ENCODE assay signal across 22 cellular contexts in genomic region chr16:3946604-3947180, GRCh38.
DNase-seq lines count a peak whose midpoint lies in the region; TF ChIP-seq lines count a peak whose summit lies in the region.
"Had no signal": no experiment of that assay in that cellular context is flagged by ENCODE, and none has a peak within 500 bp of the region (broad histone marks: within the 10 kb centered on the region; RNA-seq: fewer than 3 reads in every experiment).

No MANE protein-coding gene starts in this region.

- no peak overlapping the region for H3K4me3 Mint-ChIP-seq in mesothelial cell of epicardium
- H3K4me3 Mint-ChIP-seq: B cell, immature natural killer cell, naive B cell, type B pancreatic cell had no signal

- no peak for TF ChIP-seq CTCF in ascending aorta (IDR thresholded peaks at IDR 0.05)
- no peak for TF ChIP-seq CTCF in mesothelial cell of epicardium (IDR thresholded peaks at IDR 0.05; ENCODE audit: unreplicated experiment)
- no peak for TF ChIP-seq CTCF in thyroid gland (IDR thresholded peaks at IDR 0.05)
- TF ChIP-seq CTCF in uterus (IDR thresholded peaks at IDR 0.05): no peak

- TF ChIP-seq POLR2A in thyroid gland (IDR thresholded peaks at IDR 0.05): no peak
- TF ChIP-seq POLR2A in uterus (IDR thresholded peaks at IDR 0.05): no peak

- H3K27ac Mint-ChIP-seq in mesothelial cell of epicardium: peak overlapping the region; percentile 78
- H3K27ac Mint-ChIP-seq: activated T-helper 2 cell treated with anti-CD3 and anti-CD28 coated beads, Interferon-gamma antibody, Interleukin-2, Interleukin-4, amounts not matched to agents 10 μg/mL and 5 μg/mL and 100 μg/mL, durations not matched to agents 14 hours and 24 hours and 36 hours; B cell; immature natural killer cell; naive B cell; type B pancreatic cell had no signal

- H3K4me1 ChIP-seq in HUES6 (ENCODE audit: control insufficient read depth, insufficient read depth, low read length): no peaks in the 10 kb centered on the region
- peaks cover 0 to 13% of the 10 kb centered on the region in 2 donors for H3K4me1 ChIP-seq in ascending aorta
- H3K4me1 ChIP-seq in thyroid gland: peaks cover 39 to 41% of the 10 kb centered on the region in 2 donors
- no peaks in the 10 kb centered on the region for H3K4me1 ChIP-seq in uterus
- H3K4me1 ChIP-seq: colonic mucosa had no signal

- DNase-seq in ascending aorta (ENCODE audit: low spot score in 2 of 2): no peak
- no peak for DNase-seq in mesothelial cell of epicardium (ENCODE audit: low spot score in 2 of 2, unreplicated experiment in 2 of 2)
- no peak for DNase-seq in thyroid gland
- DNase-seq in uterus: no peak
- DNase-seq in activated T-cell treated with anti-CD3 and anti-CD28 coated beads, Interleukin-2, amount 50 U/mL, for 48 hours: no peak
- DNase-seq in HuH-7.5 (ENCODE audit: low spot score): no peak
- DNase-seq in KG1 (lab: John Stamatoyannopoulos, UW): no peak
- DNase-seq: activated CD4-positive, alpha-beta T cell treated with anti-CD3 and anti-CD28 coated beads for 4 hours; colonic mucosa; immature natural killer cell; naive B cell; NCI-H524 treated with DMSO at 0.1 percent for 48 hours; stimulated activated CD4-positive, alpha-beta T cell treated with anti-CD3 and anti-CD28 coated beads, Interleukin-2, amount 100 ng/mL, for 24 hours; stimulated activated naive CD4-positive, alpha-beta T cell treated with Interleukin-2 at 50 U/mL for 16 hours; T-helper 1 cell had no signal

- H3K4me3 ChIP-seq in HUES6 (ENCODE audit: low read depth, low read length) (no peak overlapping the region), ascending aorta (no peak overlapping the region), thyroid gland (replicated peaks in 1 of 3) (no peak overlapping the region), uterus (no peak overlapping the region)
- H3K4me3 ChIP-seq: colonic mucosa, lower lobe of right lung had no signal

- peaks cover 4% of the 10 kb centered on the region; the same call in 1 of the 2 replicates for H3K9me3 ChIP-seq in HUES6 (ENCODE audit: control insufficient read depth, insufficient read depth, low read depth, low read length)
- H3K9me3 ChIP-seq in ascending aorta: no peaks in the 10 kb centered on the region
- H3K9me3 ChIP-seq in thyroid gland: no peaks in the 10 kb centered on the region
- no peaks in the 10 kb centered on the region for H3K9me3 ChIP-seq in uterus
- H3K9me3 ChIP-seq: colonic mucosa, lower lobe of right lung had no signal

- H3K27me3 ChIP-seq in HUES6 (ENCODE audit: control insufficient read depth, insufficient read depth, low read length) (no peaks in the 10 kb centered on the region), ascending aorta (no peaks in the 10 kb centered on the region), thyroid gland (no peaks in the 10 kb centered on the region), uterus (no peaks in the 10 kb centered on the region)
- H3K27me3 ChIP-seq: brain microvascular endothelial cell, colonic mucosa had no signal

- no peak overlapping the region for H3K27ac ChIP-seq in HUES6 (ENCODE audit: low read depth, low read length)
- H3K27ac ChIP-seq in ascending aorta: peak overlapping the region; percentile 81 to 82
- peak overlapping the region; percentile 24 to 93 (median 92) for H3K27ac ChIP-seq in thyroid gland
- H3K27ac ChIP-seq in uterus: no peak overlapping the region
- H3K27ac ChIP-seq: colonic mucosa, parathyroid adenoma had no signal

- no peaks in the 10 kb centered on the region for H3K27me3 Mint-ChIP-seq in mesothelial cell of epicardium (ENCODE audit: low read depth)

- H3K36me3 Mint-ChIP-seq in mesothelial cell of epicardium: peaks cover 8% of the 10 kb centered on the region
- H3K36me3 Mint-ChIP-seq: immature natural killer cell, naive B cell, type B pancreatic cell had no signal

- H3K36me3 ChIP-seq in HUES6 (ENCODE audit: control insufficient read depth, insufficient read depth, low read length) (no peaks in the 10 kb centered on the region), ascending aorta (peaks cover 0 to 4% of the 10 kb centered on the region in 2 donors), thyroid gland (no peaks in the 10 kb centered on the region), uterus (no peaks in the 10 kb centered on the region)
- H3K36me3 ChIP-seq: brain microvascular endothelial cell, colonic mucosa, lower lobe of right lung had no signal

- H3K4me1 Mint-ChIP-seq in mesothelial cell of epicardium: peaks cover 24% of the 10 kb centered on the region
- H3K4me1 Mint-ChIP-seq: B cell, naive B cell had no signal

- peaks cover 9% of the 10 kb centered on the region for H3K9me3 Mint-ChIP-seq in mesothelial cell of epicardium
- H3K9me3 Mint-ChIP-seq: activated T-helper 2 cell treated with anti-CD3 and anti-CD28 coated beads, Interferon-gamma antibody, Interleukin-2, Interleukin-4, amounts not matched to agents 10 μg/mL and 5 μg/mL and 100 μg/mL, durations not matched to agents 14 hours and 24 hours and 36 hours; immature natural killer cell; type B pancreatic cell had no signal

- intact Hi-C loops in ascending aorta (cut with DNase I) (loop anchor here (5.0 to 10.0 kb wide), 2 partner anchors 64 to 378 kb away; partner anchors contain the start of gene CREBBP), thyroid gland (cut with DNase I) (no loop called here), uterus (cut with DNase I; ENCODE audit: low total_unique reads) (no loop called here)

- WGBS in thyroid gland, 2 donors: 80 to 82% methylated on average over 12 to 13 of the region's 20 CpGs

- H3K9ac ChIP-seq in HUES6 (ENCODE audit: low read length): peak overlapping the region; percentile 33
- H3K9ac ChIP-seq: parathyroid adenoma had no signal

Comparison
In these comparisons a context has a peak if more than half of its experiments do, and no peak if none do; other contexts are left out.
1. H3K27ac ChIP-seq: peak in ascending aorta (2 of 2) and thyroid gland (3 of 3); none in HUES6 (single experiment) and uterus (0 of 2).